ENCODE assay signal across 2 cellular contexts in the genomic region with DNA sequence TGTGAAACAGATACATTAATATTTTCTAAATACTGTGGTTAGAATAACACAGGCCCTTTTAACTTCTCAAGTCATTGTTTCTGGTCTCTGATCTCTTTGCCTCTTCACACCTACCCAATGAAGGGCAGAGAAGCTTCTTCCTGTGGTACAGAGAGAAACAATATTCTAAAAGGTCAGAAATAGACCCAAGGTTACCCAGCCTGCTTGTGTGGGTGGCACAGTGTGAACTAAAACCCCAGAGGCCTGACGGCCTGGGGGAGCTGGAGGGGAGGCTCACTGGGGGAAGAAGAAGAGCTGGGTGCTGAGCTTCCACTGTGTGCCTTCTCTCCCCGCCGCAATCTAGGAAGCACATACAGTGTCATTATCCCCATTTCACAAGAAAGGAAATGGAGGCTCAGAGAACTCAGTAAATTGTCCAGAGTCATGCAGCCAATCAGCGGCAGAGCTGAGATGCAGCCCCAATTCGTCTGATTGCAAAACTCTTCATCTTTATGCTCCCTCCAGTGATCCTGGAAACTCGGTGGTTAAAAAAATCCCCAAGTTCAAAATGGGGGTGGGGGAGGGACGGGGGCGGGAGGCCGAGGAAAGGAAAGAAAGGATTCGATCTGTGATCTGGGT.
TF ChIP-seq lines count a peak whose summit lies in the region.

No MANE protein-coding gene starts in this region.

TF ChIP-seq in WTC11, 78 proteins besides CTCF, POLR2A, EP300 and RAD21 (continued from another document):
- TF ChIP-seq, protein P1, sequence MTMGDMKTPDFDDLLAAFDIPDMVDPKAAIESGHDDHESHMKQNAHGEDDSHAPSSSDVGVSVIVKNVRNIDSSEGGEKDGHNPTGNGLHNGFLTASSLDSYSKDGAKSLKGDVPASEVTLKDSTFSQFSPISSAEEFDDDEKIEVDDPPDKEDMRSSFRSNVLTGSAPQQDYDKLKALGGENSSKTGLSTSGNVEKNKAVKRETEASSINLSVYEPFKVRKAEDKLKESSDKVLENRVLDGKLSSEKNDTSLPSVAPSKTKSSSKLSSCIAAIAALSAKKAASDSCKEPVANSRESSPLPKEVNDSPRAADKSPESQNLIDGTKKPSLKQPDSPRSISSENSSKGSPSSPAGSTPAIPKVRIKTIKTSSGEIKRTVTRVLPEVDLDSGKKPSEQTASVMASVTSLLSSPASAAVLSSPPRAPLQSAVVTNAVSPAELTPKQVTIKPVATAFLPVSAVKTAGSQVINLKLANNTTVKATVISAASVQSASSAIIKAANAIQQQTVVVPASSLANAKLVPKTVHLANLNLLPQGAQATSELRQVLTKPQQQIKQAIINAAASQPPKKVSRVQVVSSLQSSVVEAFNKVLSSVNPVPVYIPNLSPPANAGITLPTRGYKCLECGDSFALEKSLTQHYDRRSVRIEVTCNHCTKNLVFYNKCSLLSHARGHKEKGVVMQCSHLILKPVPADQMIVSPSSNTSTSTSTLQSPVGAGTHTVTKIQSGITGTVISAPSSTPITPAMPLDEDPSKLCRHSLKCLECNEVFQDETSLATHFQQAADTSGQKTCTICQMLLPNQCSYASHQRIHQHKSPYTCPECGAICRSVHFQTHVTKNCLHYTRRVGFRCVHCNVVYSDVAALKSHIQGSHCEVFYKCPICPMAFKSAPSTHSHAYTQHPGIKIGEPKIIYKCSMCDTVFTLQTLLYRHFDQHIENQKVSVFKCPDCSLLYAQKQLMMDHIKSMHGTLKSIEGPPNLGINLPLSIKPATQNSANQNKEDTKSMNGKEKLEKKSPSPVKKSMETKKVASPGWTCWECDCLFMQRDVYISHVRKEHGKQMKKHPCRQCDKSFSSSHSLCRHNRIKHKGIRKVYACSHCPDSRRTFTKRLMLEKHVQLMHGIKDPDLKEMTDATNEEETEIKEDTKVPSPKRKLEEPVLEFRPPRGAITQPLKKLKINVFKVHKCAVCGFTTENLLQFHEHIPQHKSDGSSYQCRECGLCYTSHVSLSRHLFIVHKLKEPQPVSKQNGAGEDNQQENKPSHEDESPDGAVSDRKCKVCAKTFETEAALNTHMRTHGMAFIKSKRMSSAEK (CRISPR knock-in tag; IDR thresholded peaks at IDR 0.05; ENCODE audit: borderline replicate concordance): no peak
- no peak for TF ChIP-seq ZNF121 (CRISPR knock-in tag; IDR thresholded peaks at IDR 0.05)
- TF ChIP-seq, protein P2, sequence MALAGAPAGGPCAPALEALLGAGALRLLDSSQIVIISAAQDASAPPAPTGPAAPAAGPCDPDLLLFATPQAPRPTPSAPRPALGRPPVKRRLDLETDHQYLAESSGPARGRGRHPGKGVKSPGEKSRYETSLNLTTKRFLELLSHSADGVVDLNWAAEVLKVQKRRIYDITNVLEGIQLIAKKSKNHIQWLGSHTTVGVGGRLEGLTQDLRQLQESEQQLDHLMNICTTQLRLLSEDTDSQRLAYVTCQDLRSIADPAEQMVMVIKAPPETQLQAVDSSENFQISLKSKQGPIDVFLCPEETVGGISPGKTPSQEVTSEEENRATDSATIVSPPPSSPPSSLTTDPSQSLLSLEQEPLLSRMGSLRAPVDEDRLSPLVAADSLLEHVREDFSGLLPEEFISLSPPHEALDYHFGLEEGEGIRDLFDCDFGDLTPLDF (CRISPR knock-in tag; IDR thresholded peaks at IDR 0.05): no peak
- TF ChIP-seq, protein P3, sequence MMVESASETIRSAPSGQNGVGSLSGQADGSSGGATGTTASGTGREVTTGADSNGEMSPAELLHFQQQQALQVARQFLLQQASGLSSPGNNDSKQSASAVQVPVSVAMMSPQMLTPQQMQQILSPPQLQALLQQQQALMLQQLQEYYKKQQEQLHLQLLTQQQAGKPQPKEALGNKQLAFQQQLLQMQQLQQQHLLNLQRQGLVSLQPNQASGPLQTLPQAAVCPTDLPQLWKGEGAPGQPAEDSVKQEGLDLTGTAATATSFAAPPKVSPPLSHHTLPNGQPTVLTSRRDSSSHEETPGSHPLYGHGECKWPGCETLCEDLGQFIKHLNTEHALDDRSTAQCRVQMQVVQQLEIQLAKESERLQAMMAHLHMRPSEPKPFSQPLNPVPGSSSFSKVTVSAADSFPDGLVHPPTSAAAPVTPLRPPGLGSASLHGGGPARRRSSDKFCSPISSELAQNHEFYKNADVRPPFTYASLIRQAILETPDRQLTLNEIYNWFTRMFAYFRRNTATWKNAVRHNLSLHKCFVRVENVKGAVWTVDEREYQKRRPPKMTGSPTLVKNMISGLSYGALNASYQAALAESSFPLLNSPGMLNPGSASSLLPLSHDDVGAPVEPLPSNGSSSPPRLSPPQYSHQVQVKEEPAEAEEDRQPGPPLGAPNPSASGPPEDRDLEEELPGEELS (CRISPR knock-in tag; IDR thresholded peaks at IDR 0.05): no peak
- TF ChIP-seq PRRX2 (CRISPR knock-in tag; IDR thresholded peaks at IDR 0.05): no peak
- TF ChIP-seq, protein P4, sequence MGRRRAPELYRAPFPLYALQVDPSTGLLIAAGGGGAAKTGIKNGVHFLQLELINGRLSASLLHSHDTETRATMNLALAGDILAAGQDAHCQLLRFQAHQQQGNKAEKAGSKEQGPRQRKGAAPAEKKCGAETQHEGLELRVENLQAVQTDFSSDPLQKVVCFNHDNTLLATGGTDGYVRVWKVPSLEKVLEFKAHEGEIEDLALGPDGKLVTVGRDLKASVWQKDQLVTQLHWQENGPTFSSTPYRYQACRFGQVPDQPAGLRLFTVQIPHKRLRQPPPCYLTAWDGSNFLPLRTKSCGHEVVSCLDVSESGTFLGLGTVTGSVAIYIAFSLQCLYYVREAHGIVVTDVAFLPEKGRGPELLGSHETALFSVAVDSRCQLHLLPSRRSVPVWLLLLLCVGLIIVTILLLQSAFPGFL (CRISPR knock-in tag; IDR thresholded peaks at IDR 0.05; ENCODE audit: borderline replicate concordance): no peak
- TF ChIP-seq, protein P5, sequence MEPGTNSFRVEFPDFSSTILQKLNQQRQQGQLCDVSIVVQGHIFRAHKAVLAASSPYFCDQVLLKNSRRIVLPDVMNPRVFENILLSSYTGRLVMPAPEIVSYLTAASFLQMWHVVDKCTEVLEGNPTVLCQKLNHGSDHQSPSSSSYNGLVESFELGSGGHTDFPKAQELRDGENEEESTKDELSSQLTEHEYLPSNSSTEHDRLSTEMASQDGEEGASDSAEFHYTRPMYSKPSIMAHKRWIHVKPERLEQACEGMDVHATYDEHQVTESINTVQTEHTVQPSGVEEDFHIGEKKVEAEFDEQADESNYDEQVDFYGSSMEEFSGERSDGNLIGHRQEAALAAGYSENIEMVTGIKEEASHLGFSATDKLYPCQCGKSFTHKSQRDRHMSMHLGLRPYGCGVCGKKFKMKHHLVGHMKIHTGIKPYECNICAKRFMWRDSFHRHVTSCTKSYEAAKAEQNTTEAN (CRISPR knock-in tag; IDR thresholded peaks at IDR 0.05): no peak
- no peak for TF ChIP-seq CREB1 (CRISPR knock-in tag; IDR thresholded peaks at IDR 0.05)
- no peak for TF ChIP-seq NFE2L1 (CRISPR knock-in tag; IDR thresholded peaks at IDR 0.05)
- TF ChIP-seq, protein P6, sequence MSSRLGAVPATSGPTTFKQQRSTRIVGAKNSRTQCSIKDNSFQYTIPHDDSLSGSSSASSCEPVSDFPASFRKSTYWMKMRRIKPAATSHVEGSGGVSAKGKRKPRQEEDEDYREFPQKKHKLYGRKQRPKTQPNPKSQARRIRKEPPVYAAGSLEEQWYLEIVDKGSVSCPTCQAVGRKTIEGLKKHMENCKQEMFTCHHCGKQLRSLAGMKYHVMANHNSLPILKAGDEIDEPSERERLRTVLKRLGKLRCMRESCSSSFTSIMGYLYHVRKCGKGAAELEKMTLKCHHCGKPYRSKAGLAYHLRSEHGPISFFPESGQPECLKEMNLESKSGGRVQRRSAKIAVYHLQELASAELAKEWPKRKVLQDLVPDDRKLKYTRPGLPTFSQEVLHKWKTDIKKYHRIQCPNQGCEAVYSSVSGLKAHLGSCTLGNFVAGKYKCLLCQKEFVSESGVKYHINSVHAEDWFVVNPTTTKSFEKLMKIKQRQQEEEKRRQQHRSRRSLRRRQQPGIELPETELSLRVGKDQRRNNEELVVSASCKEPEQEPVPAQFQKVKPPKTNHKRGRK (CRISPR knock-in tag; IDR thresholded peaks at IDR 0.05; ENCODE audit: borderline replicate concordance): no peak

TF ChIP-seq in SK-N-SH treated with all-trans-retinoic acid at 6 μM for 48 hours, 23 proteins besides CTCF, POLR2A, EP300 and RAD21 (continued from another document):
- TF ChIP-seq, protein P7, sequence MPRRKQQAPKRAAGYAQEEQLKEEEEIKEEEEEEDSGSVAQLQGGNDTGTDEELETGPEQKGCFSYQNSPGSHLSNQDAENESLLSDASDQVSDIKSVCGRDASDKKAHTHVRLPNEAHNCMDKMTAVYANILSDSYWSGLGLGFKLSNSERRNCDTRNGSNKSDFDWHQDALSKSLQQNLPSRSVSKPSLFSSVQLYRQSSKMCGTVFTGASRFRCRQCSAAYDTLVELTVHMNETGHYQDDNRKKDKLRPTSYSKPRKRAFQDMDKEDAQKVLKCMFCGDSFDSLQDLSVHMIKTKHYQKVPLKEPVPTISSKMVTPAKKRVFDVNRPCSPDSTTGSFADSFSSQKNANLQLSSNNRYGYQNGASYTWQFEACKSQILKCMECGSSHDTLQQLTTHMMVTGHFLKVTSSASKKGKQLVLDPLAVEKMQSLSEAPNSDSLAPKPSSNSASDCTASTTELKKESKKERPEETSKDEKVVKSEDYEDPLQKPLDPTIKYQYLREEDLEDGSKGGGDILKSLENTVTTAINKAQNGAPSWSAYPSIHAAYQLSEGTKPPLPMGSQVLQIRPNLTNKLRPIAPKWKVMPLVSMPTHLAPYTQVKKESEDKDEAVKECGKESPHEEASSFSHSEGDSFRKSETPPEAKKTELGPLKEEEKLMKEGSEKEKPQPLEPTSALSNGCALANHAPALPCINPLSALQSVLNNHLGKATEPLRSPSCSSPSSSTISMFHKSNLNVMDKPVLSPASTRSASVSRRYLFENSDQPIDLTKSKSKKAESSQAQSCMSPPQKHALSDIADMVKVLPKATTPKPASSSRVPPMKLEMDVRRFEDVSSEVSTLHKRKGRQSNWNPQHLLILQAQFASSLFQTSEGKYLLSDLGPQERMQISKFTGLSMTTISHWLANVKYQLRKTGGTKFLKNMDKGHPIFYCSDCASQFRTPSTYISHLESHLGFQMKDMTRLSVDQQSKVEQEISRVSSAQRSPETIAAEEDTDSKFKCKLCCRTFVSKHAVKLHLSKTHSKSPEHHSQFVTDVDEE (CRISPR knock-in tag; IDR thresholded peaks at IDR 0.05): no peak
- TF ChIP-seq ARNTL (CRISPR knock-in tag; IDR thresholded peaks at IDR 0.05; ENCODE audit: borderline replicate concordance, low read depth) (no peak), TCF4 (CRISPR knock-in tag; IDR thresholded peaks at IDR 0.05; ENCODE audit: borderline replicate concordance) (no peak), ZC3H10 (CRISPR knock-in tag; IDR thresholded peaks at IDR 0.05) (no peak), CSDC2 (CRISPR knock-in tag; IDR thresholded peaks at IDR 0.05) (no peak), ZFP3 (CRISPR knock-in tag; IDR thresholded peaks at IDR 0.05) (no peak), ZNF8 (CRISPR knock-in tag; IDR thresholded peaks at IDR 0.05) (no peak), PPARA (CRISPR knock-in tag; IDR thresholded peaks at IDR 0.05; ENCODE audit: borderline replicate concordance) (no peak), ZFP30 (CRISPR knock-in tag; IDR thresholded peaks at IDR 0.05) (no peak), ZNF565 (CRISPR knock-in tag; conservative IDR thresholded peaks at IDR 0.05; ENCODE audit: low read depth) (no peak), SNAI2 (CRISPR knock-in tag; IDR thresholded peaks at IDR 0.05) (no peak)
- TF ChIP-seq, protein P8, sequence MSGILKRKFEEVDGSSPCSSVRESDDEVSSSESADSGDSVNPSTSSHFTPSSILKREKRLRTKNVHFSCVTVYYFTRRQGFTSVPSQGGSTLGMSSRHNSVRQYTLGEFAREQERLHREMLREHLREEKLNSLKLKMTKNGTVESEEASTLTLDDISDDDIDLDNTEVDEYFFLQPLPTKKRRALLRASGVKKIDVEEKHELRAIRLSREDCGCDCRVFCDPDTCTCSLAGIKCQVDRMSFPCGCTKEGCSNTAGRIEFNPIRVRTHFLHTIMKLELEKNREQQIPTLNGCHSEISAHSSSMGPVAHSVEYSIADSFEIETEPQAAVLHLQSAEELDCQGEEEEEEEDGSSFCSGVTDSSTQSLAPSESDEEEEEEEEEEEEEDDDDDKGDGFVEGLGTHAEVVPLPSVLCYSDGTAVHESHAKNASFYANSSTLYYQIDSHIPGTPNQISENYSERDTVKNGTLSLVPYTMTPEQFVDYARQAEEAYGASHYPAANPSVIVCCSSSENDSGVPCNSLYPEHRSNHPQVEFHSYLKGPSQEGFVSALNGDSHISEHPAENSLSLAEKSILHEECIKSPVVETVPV (CRISPR knock-in tag; IDR thresholded peaks at IDR 0.05): no peak
